Comparison of ENCODE assay signal across 1 cellular context in genomic region chr9:69173891-69174644, GRCh38.
TF ChIP-seq lines count a peak whose summit lies in the region.

TJP2 (plus strand) TSS chr9:69174277; CDS start chr9:69174373, 96 bp downstream.

TF ChIP-seq in HEK293, 187 proteins besides CTCF, POLR2A, EP300 and RAD21 (continued from another document):
- TF ChIP-seq EGR2 (tag by site-specific recombination; IDR thresholded peaks at IDR 0.05; ENCODE audit: low read depth) (peak; percentile 87), KLF17 (tag by site-specific recombination; IDR thresholded peaks at IDR 0.05) (0 out of 2 replicates have a peak, but pooled peaks have one; percentile 26), ZNF660 (tag by site-specific recombination; IDR thresholded peaks at IDR 0.05) (0 out of 2 replicates have a peak, but pooled peaks have one; percentile 25), SP2 (tag by site-specific recombination; IDR thresholded peaks at IDR 0.05) (peak; percentile 58), ZNF404 (tag by site-specific recombination; IDR thresholded peaks at IDR 0.05) (no peak), PRDM10 (tag by site-specific recombination; IDR thresholded peaks at IDR 0.05) (peak; percentile 6; the same call in 1 of the 2 replicates), ZNF600 (tag by site-specific recombination; IDR thresholded peaks at IDR 0.05) (peak; percentile 69), ZNF394 (tag by site-specific recombination; IDR thresholded peaks at IDR 0.05; ENCODE audit: borderline replicate concordance) (peak; percentile 35; the same call in 1 of the 2 replicates), ZNF701 (tag by site-specific recombination; IDR thresholded peaks at IDR 0.05) (no peak), ZNF280D (tag by site-specific recombination; IDR thresholded peaks at IDR 0.05) (no peak), ZNF791 (tag by site-specific recombination; IDR thresholded peaks at IDR 0.05) (no peak), ZNF10 (tag by site-specific recombination; IDR thresholded peaks at IDR 0.05) (no peak), ZNF48 (tag by site-specific recombination; IDR thresholded peaks at IDR 0.05) (no peak), ZBTB11 (tag by site-specific recombination; conservative IDR thresholded peaks at IDR 0.05; ENCODE audit: low read depth) (peak; percentile 91), KLF16 (tag by site-specific recombination; IDR thresholded peaks at IDR 0.05) (peak; percentile 65), PATZ1 (tag by site-specific recombination; IDR thresholded peaks at IDR 0.05) (peak; percentile 30; the same call in 1 of the 2 replicates), ZNF140 (tag by site-specific recombination; IDR thresholded peaks at IDR 0.05) (no peak), ZNF518A (tag by site-specific recombination; conservative IDR thresholded peaks at IDR 0.05; ENCODE audit: low read depth) (no peak)
